In genomic region chr4:87880106-87880505, GRCh38 we compare ENCODE assay signal across 35 cellular contexts. TPM values are rescaled to one million over a fixed set of nuclear protein-coding genes. Genes with fewer than 3 reads are reported as not detected.
"Had no signal": no experiment of that assay in that cellular context is flagged by ENCODE, and none has a peak within 500 bp of the region (broad histone marks: within the 10 kb centered on the region; RNA-seq: fewer than 3 reads in every experiment).

No MANE protein-coding gene starts in this region.

- H3K36me3 ChIP-seq: neural progenitor cell, ovary, spleen, stomach, thoracic aorta, thyroid gland, tibial nerve, upper lobe of left lung, vagina had no signal

- H3K27ac ChIP-seq: neural progenitor cell, ovary, parathyroid adenoma, psoas muscle, skin epidermis, stomach, thoracic aorta, thyroid gland, tibial nerve, upper lobe of left lung, vagina had no signal

- H3K9me3 Mint-ChIP-seq: nephron; neural progenitor cell; stimulated activated effector memory CD8-positive, alpha-beta T cell treated with anti-CD3 and anti-CD28 coated beads, Interleukin-12 subunit alpha, Interleukin-12 subunit beta, amount 100 ng/mL, for 72 hours; stimulated activated naive CD8-positive, alpha-beta T cell treated with anti-CD3 and anti-CD28 coated beads, Interleukin-15, Interleukin-2, amounts not matched to agents 100 ng/mL and 50 ng/mL, for 24 hours had no signal

- H3K4me1 Mint-ChIP-seq: naive thymus-derived CD8-positive, alpha-beta T cell; nephron; neural progenitor cell; stimulated activated effector memory CD8-positive, alpha-beta T cell treated with anti-CD3 and anti-CD28 coated beads, Interleukin-12 subunit alpha, Interleukin-12 subunit beta, amount 100 ng/mL, for 72 hours had no signal

- H3K27me3 Mint-ChIP-seq: stimulated activated naive B cell treated with anti-CD40 and anti-IgM and Interleukin-4, amounts not matched to agents 10 μg/mL and 1 μg/mL and 100 μg/mL, for 72 hours had no signal

- H3K4me2 ChIP-seq: neural progenitor cell, smooth muscle cell had no signal

- H3K27me3 ChIP-seq: neural progenitor cell, ovary, spleen, stomach, thyroid gland, tibial nerve, upper lobe of left lung, vagina had no signal

- H3K9ac ChIP-seq: neural progenitor cell, parathyroid adenoma had no signal

- H3K9me3 ChIP-seq: ovary, psoas muscle, spleen, stomach, thoracic aorta, thyroid gland, tibial nerve, upper lobe of left lung, vagina had no signal

- H3K36me3 Mint-ChIP-seq: neural progenitor cell; stimulated activated effector memory CD8-positive, alpha-beta T cell treated with anti-CD3 and anti-CD28 coated beads, Interleukin-12 subunit alpha, Interleukin-12 subunit beta, amount 100 ng/mL, for 72 hours; stimulated activated naive B cell treated with anti-CD40 and anti-IgM and Interleukin-4, amounts not matched to agents 10 μg/mL and 1 μg/mL and 100 μg/mL, for 72 hours had no signal

- DNase-seq: naive thymus-derived CD8-positive, alpha-beta T cell; occipital lobe; ovary; posterior cingulate gyrus; psoas muscle; right cardiac atrium; spleen; stimulated activated CD4-positive, alpha-beta T cell treated with anti-CD3 and anti-CD28 coated beads, Interleukin-12 subunit alpha, Interleukin-12 subunit beta, amount 100 ng/mL, for 4 hours; stimulated activated CD4-positive, alpha-beta T cell treated with anti-CD3 and anti-CD28 coated beads, Interleukin-2, amount 100 ng/mL, for 24 hours; stimulated activated CD4-positive, alpha-beta T cell treated with anti-CD3 and anti-CD28 coated beads, Interleukin-2, amount 100 ng/mL, for 48 hours; stimulated activated CD4-positive, alpha-beta T cell treated with anti-CD3 and anti-CD28 coated beads, Interleukin-4, amount 100 ng/mL, for 24 hours; stimulated activated naive B cell treated with anti-CD40 and anti-IgM and Interleukin-4, amounts not matched to agents 10 μg/mL and 1 μg/mL and 100 μg/mL, for 72 hours; stimulated activated naive CD4-positive, alpha-beta T cell treated with Interleukin-2 at 50 U/mL for 16 hours; stomach; thyroid gland; trophoblast cell; upper lobe of left lung had no signal

- H3K4me3 Mint-ChIP-seq: naive thymus-derived CD8-positive, alpha-beta T cell; nephron; neural progenitor cell; stimulated activated effector memory CD8-positive, alpha-beta T cell treated with anti-CD3 and anti-CD28 coated beads, Interleukin-12 subunit alpha, Interleukin-12 subunit beta, amount 100 ng/mL, for 72 hours; stimulated activated naive B cell treated with anti-CD40 and anti-IgM and Interleukin-4, amounts not matched to agents 10 μg/mL and 1 μg/mL and 100 μg/mL, for 72 hours; stimulated activated naive CD8-positive, alpha-beta T cell treated with anti-CD3 and anti-CD28 coated beads, Interleukin-15, Interleukin-2, amounts not matched to agents 100 ng/mL and 50 ng/mL, for 24 hours had no signal

- H3K4me3 ChIP-seq: neural progenitor cell, ovary, psoas muscle, skin epidermis, smooth muscle cell, spleen, stomach, thoracic aorta, thyroid gland, tibial nerve, upper lobe of left lung, vagina had no signal

- H3K27ac Mint-ChIP-seq: naive thymus-derived CD8-positive, alpha-beta T cell; nephron; neural progenitor cell; progenitor cell of endocrine pancreas; stimulated activated effector memory CD8-positive, alpha-beta T cell treated with anti-CD3 and anti-CD28 coated beads, Interleukin-12 subunit alpha, Interleukin-12 subunit beta, amount 100 ng/mL, for 72 hours; stimulated activated naive B cell treated with anti-CD40 and anti-IgM and Interleukin-4, amounts not matched to agents 10 μg/mL and 1 μg/mL and 100 μg/mL, for 72 hours; stimulated activated naive CD8-positive, alpha-beta T cell treated with anti-CD3 and anti-CD28 coated beads, Interleukin-15, Interleukin-2, amounts not matched to agents 100 ng/mL and 50 ng/mL, for 24 hours had no signal

- H3K79me2 ChIP-seq: parathyroid adenoma had no signal

- H2AFZ ChIP-seq: neural progenitor cell, parathyroid adenoma had no signal

- H3K4me1 ChIP-seq: neural progenitor cell, parathyroid adenoma, psoas muscle, stomach, thyroid gland, tibial nerve, upper lobe of left lung, vagina had no signal

- FAIRE-seq: urothelium cell line had no signal

- ATAC-seq: naive thymus-derived CD8-positive, alpha-beta T cell; psoas muscle; right cardiac atrium; sciatic nerve; stimulated activated effector memory CD8-positive, alpha-beta T cell treated with anti-CD3 and anti-CD28 coated beads, Interleukin-12 subunit alpha, Interleukin-12 subunit beta, amount 100 ng/mL, for 72 hours; stimulated activated naive B cell treated with anti-CD40 and anti-IgM and Interleukin-4, amounts not matched to agents 10 μg/mL and 1 μg/mL and 100 μg/mL, for 72 hours had no signal

RNA-seq across cellular contexts. Expression of gene MEPE, which starts 47.3 kb away (rescaled TPM):
- total RNA-seq: naive thymus-derived CD8-positive, alpha-beta T cell; osteoblast; progenitor cell of endocrine pancreas; psoas muscle; renal cortical epithelial cell; right cardiac atrium; sciatic nerve; smooth muscle cell; spleen; stomach; subcutaneous adipose tissue; thoracic aorta; thyroid gland; tibial nerve; upper lobe of left lung; ureter; vagina had no signal
- polyA plus RNA-seq: naive thymus-derived CD8-positive, alpha-beta T cell; neural cell; ovary; psoas muscle; right cardiac atrium; smooth muscle cell; spleen; stomach had no signal
